ENCODE assay signal across 18 cellular contexts in the genomic region with DNA sequence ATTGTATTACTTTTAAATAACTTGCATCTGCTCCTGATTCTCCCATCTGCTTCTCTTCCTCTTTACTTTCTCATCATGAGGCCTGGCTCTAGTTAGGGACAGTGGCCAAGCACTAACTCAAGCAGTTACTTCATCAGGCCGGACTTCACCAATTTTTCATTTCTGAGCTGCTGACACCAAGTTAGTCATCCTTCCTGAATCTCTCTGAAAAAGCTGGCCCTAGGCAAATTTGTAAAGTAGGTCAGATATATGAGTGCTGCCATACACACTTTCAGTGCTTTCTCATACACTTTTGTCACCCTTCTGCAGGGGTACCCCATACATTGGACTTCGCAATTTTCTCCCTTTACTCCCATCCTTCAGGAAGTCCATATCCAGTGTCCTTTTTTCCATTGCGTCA.
A peak's percentile ranks its signal among the peaks of the same experiment; 100 is the strongest.
DNase-seq lines count a peak whose midpoint lies in the region; ATAC-seq and TF ChIP-seq lines count a peak whose summit lies in the region.
"Had no signal": no experiment of that assay in that cellular context is flagged by ENCODE, and none has a peak within 500 bp of the region (broad histone marks: within the 10 kb centered on the region; RNA-seq: fewer than 3 reads in every experiment).

No MANE protein-coding gene starts in this region.

- H3K27me3 ChIP-seq in adipocyte (replicated peaks; ENCODE audit: control insufficient read depth, insufficient read depth, low read length) = no peaks in the 10 kb centered on the region
- H3K27me3 ChIP-seq: right atrium auricular region, upper lobe of right lung had no signal

- H3K4me3 ChIP-seq in AG04449 (ENCODE audit: low read depth, low read length) (no peak overlapping the region), adipocyte (ENCODE audit: low read length) (no peak overlapping the region), foreskin fibroblast (ENCODE audit: low read depth in 1 of 2, low read length in 2 of 2) (peak overlapping the region in 1 of 2 donors; percentile 2)
- H3K4me3 ChIP-seq: right atrium auricular region, upper lobe of right lung had no signal

- DNase-seq in AG04449 (ENCODE audit: low read depth, low spot score) (peak; percentile 5), HFFc6 (peak; percentile 27), adipocyte (ENCODE audit: low read depth) (peak; percentile 8), foreskin fibroblast (peak; percentile 1 to 24), NCI-H2081 (lab: John Stamatoyannopoulos, UW) (no peak)
- DNase-seq: activated CD4-positive, alpha-beta T cell treated with anti-CD3 and anti-CD28 coated beads for 36 hours; activated naive CD8-positive, alpha-beta T cell treated with anti-CD3 and anti-CD28 coated beads for 36 hours; cortex of kidney; NCI-H1417 treated with DMSO at 0.1 percent for 48 hours; NCI-H524; stimulated activated CD4-positive, alpha-beta T cell treated with anti-CD3 and anti-CD28 coated beads, Interleukin-4, amount 100 ng/mL, for 1 hour; T-helper 2 cell; upper lobe of right lung had no signal

- no peaks in the 10 kb centered on the region for H3K36me3 Mint-ChIP-seq in HFFc6 (ENCODE audit: low read depth)
- H3K36me3 Mint-ChIP-seq: activated naive CD8-positive, alpha-beta T cell treated with anti-CD3 and anti-CD28 coated beads for 36 hours had no signal

- H3K27ac Mint-ChIP-seq in HFFc6 = no peak overlapping the region; the same call in 1 of the 2 replicates
- H3K27ac Mint-ChIP-seq: activated CD4-positive, alpha-beta T cell treated with anti-CD3 and anti-CD28 coated beads for 36 hours; activated naive CD8-positive, alpha-beta T cell treated with anti-CD3 and anti-CD28 coated beads for 36 hours had no signal

- no peak overlapping the region for H3K4me3 Mint-ChIP-seq in HFFc6
- H3K4me3 Mint-ChIP-seq: activated CD4-positive, alpha-beta T cell treated with anti-CD3 and anti-CD28 coated beads for 36 hours; activated naive CD8-positive, alpha-beta T cell treated with anti-CD3 and anti-CD28 coated beads for 36 hours; nephron had no signal

- peaks cover 8% of the 10 kb centered on the region; the same call in 1 of the 2 replicates for H3K4me1 Mint-ChIP-seq in HFFc6 (ENCODE audit: low read depth)
- H3K4me1 Mint-ChIP-seq: activated CD4-positive, alpha-beta T cell treated with anti-CD3 and anti-CD28 coated beads for 36 hours; activated naive CD8-positive, alpha-beta T cell treated with anti-CD3 and anti-CD28 coated beads for 36 hours had no signal

- CTCF ChIA-PET in AG04449 (lab: Yijun Ruan, JAX) = no interaction called here

- H3K9me3 Mint-ChIP-seq in HFFc6 = peaks cover 12% of the 10 kb centered on the region

- no peaks in the 10 kb centered on the region for H3K9me3 ChIP-seq in adipocyte (ENCODE audit: control insufficient read depth, low read length)
- H3K9me3 ChIP-seq: upper lobe of right lung had no signal

- no peak overlapping the region for H3K9ac ChIP-seq in adipocyte (ENCODE audit: low read length)

- H3K27me3 Mint-ChIP-seq in HFFc6 (ENCODE audit: insufficient read depth) = peaks cover 2% of the 10 kb centered on the region; the same call in 1 of the 2 replicates
- H3K27me3 Mint-ChIP-seq: activated naive CD8-positive, alpha-beta T cell treated with anti-CD3 and anti-CD28 coated beads for 36 hours had no signal

- H3K4me1 ChIP-seq in adipocyte (ENCODE audit: control insufficient read depth, insufficient read depth, low read length) = peaks cover 17% of the 10 kb centered on the region
- H3K4me1 ChIP-seq: right atrium auricular region, upper lobe of right lung had no signal

- no peaks in the 10 kb centered on the region for H3K36me3 ChIP-seq in adipocyte (ENCODE audit: control insufficient read depth, insufficient read depth, low read length, severe bottlenecking)
- H3K36me3 ChIP-seq: right atrium auricular region, upper lobe of right lung had no signal

- no peak for TF ChIP-seq CTCF in AG04449 (IDR thresholded peaks at IDR 0.05; ENCODE audit: insufficient read depth, low read length, missing control alignments)
- TF ChIP-seq CTCF in HFFc6 (IDR thresholded peaks at IDR 0.05) = no peak
- TF ChIP-seq CTCF in foreskin fibroblast (IDR thresholded peaks at IDR 0.05; ENCODE audit: low read depth, low read length) = no peak

- no peak for ATAC-seq in HG03108 (IDR thresholded peaks at IDR 0.05; ENCODE audit: unreplicated experiment)
- no peak for ATAC-seq in HG03521 (IDR thresholded peaks at IDR 0.05; ENCODE audit: unreplicated experiment)
- ATAC-seq in HG02763 (IDR thresholded peaks at IDR 0.05; ENCODE audit: unreplicated experiment) = no peak
- ATAC-seq: activated CD4-positive, alpha-beta T cell treated with anti-CD3 and anti-CD28 coated beads for 36 hours; upper lobe of right lung had no signal

- POLR2A ChIA-PET in AG04449 (lab: Yijun Ruan, JAX) = no interaction called here

Comparison
In these comparisons a context has a peak if more than half of its experiments do, and no peak if none do; other contexts are left out.
1. DNase-seq: peak in AG04449 (single experiment), HFFc6 (single experiment), adipocyte (single experiment) and foreskin fibroblast (2 of 2); none in NCI-H2081 (0 of 2).